ENCODE assay signal across 28 cellular contexts in genomic region chr2:7838636-7839035, GRCh38.
"Had no signal": no experiment of that assay in that cellular context is flagged by ENCODE, and none has a peak within 500 bp of the region (broad histone marks: within the 10 kb centered on the region; RNA-seq: fewer than 3 reads in every experiment).

No MANE protein-coding gene starts in this region.

- H3K4me3 ChIP-seq: body of pancreas, cardiac muscle cell, colonic mucosa, gastroesophageal sphincter, hepatocyte, pancreas, prostate gland, sigmoid colon, smooth muscle cell, stomach, thyroid gland had no signal

- H3K27me3 ChIP-seq: body of pancreas, cardiac muscle cell, colonic mucosa, gastroesophageal sphincter, pancreas, sigmoid colon, stomach, thyroid gland had no signal

- H3K4me2 ChIP-seq: hepatocyte, smooth muscle cell had no signal

- H2AFZ ChIP-seq: hepatocyte had no signal

- H3K9me3 ChIP-seq: body of pancreas, colonic mucosa, gastroesophageal sphincter, pancreas, prostate gland, sigmoid colon, stomach, thyroid gland had no signal

- DNase-seq: activated B cell treated with CpG ODN at 0.5 μM for 24 hours; activated CD4-positive, alpha-beta T cell treated with anti-CD3 and anti-CD28 coated beads for 36 hours; activated CD8-positive, alpha-beta memory T cell treated with anti-CD3 and anti-CD28 coated beads, Interleukin-2, amount 10 ng/mL, durations not matched to agents 7 days and 5 days; activated CD8-positive, alpha-beta T cell treated with anti-CD3 and anti-CD28 coated beads, Interleukin-2, amount 10 ng/mL, durations not matched to agents 7 days and 5 days; activated naive CD8-positive, alpha-beta T cell treated with anti-CD3 and anti-CD28 coated beads, Interleukin-2, amount 50 U/mL, for 24 hours; activated T-cell treated with anti-CD3 and anti-CD28 coated beads, Interleukin-2, amount 50 U/mL, for 48 hours; body of pancreas; cerebellar nuclear complex; colonic mucosa; effector CD8-positive, alpha-beta T cell; islet precursor cell; midbrain; naive B cell; nephron progenitor cell; nucleus accumbens; pancreas; retina; sigmoid colon; stimulated activated CD4-positive, alpha-beta T cell treated with anti-CD3 and anti-CD28 coated beads, Interleukin-1b, Interleukin-23, amount 100 ng/mL, for 48 hours; stimulated activated naive B cell treated with anti-CD40 and anti-IgM and Interleukin-4, amounts not matched to agents 10 μg/mL and 1 μg/mL and 100 μg/mL, for 72 hours; stomach; T-helper 1 cell; thyroid gland had no signal

- H3K79me2 ChIP-seq: hepatocyte had no signal

- H3K36me3 ChIP-seq: cardiac muscle cell, colonic mucosa, gastroesophageal sphincter, pancreas, prostate gland, sigmoid colon, stomach, thyroid gland had no signal

- H3K4me1 ChIP-seq: body of pancreas, colonic mucosa, gastroesophageal sphincter, pancreas, prostate gland had no signal

- H3K27ac ChIP-seq: body of pancreas, cardiac muscle cell, colonic mucosa, gastroesophageal sphincter, hepatocyte, pancreas, prostate gland, sigmoid colon, stomach, thyroid gland had no signal
